1 cellular context compared by ENCODE assay signal in the genomic region with DNA sequence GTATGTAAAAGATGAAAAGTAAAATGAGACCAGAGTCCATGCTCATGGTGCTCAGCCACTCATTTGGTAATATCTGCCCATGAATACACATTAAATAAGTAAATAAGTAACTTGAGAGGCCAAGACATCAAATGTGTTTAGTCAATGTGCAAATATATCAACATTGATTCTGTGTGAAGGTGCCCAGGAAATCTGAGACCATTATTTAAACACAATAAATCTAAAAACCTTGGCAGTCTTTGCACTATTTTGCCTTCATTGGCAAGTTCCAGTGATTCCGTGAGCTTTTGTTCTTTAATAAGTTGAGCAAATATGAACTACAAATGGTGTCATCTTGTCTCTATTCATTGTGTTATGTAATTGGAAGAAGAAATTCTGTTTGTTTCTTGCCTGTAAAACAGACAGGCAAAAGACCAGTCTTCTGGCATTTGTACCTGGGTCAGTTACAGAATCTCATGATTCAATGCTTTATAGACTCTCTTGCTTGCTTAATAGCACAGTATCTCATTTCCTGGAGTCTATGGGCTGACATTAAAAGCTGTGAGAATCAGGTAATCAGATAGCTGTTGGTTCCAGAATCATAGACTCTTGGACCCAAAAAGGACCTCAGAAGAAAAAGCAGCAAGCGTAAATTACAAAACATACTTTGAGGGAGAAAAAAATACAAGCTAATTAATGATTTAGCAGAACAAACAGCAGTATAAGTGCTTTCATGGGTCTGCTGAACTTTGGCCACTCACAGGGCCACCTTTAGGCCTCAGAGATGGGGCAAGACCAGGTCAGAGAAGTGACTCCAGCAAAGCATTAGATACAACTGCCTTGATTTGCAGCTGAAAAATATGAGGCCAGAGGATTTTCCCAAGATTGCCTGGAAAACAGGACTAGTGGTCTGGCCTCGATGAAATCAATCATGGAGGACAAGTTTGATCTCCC.
TF ChIP-seq lines count a peak whose summit lies in the region.

No MANE protein-coding gene starts in this region.

TF ChIP-seq in A549, 52 proteins besides CTCF, POLR2A, EP300 and RAD21:
- TF ChIP-seq ZFP36 (IDR thresholded peaks at IDR 0.05; ENCODE audit: borderline replicate concordance, partially characterized antibody): no peak
- no peak for TF ChIP-seq KDM5A (IDR thresholded peaks at IDR 0.05)
- TF ChIP-seq JUN (IDR thresholded peaks at IDR 0.05): peak; percentile 51 to 70; a peak in 3 of 5 replicates
- TF ChIP-seq, protein P1, sequence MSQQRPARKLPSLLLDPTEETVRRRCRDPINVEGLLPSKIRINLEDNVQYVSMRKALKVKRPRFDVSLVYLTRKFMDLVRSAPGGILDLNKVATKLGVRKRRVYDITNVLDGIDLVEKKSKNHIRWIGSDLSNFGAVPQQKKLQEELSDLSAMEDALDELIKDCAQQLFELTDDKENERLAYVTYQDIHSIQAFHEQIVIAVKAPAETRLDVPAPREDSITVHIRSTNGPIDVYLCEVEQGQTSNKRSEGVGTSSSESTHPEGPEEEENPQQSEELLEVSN (IDR thresholded peaks at IDR 0.05; ENCODE audit: borderline replicate concordance, low read depth): no peak
- TF ChIP-seq ZSCAN20 (CRISPR knock-in tag; IDR thresholded peaks at IDR 0.05): no peak
- TF ChIP-seq JUNB (IDR thresholded peaks at IDR 0.05): peak; percentile 39; the same call in 1 of the 2 replicates
- TF ChIP-seq KDM1A (IDR thresholded peaks at IDR 0.05; ENCODE audit: low read depth): no peak
- TF ChIP-seq HOXB13 (CRISPR knock-in tag; IDR thresholded peaks at IDR 0.05; ENCODE audit: low read depth): peak; percentile 58; the same call in 1 of the 2 replicates
- TF ChIP-seq TFCP2L1 (CRISPR knock-in tag; IDR thresholded peaks at IDR 0.05): no peak
- TF ChIP-seq RFX5 (IDR thresholded peaks at IDR 0.05): no peak
- TF ChIP-seq CBX8 (IDR thresholded peaks at IDR 0.05): no peak
- TF ChIP-seq, protein P2, sequence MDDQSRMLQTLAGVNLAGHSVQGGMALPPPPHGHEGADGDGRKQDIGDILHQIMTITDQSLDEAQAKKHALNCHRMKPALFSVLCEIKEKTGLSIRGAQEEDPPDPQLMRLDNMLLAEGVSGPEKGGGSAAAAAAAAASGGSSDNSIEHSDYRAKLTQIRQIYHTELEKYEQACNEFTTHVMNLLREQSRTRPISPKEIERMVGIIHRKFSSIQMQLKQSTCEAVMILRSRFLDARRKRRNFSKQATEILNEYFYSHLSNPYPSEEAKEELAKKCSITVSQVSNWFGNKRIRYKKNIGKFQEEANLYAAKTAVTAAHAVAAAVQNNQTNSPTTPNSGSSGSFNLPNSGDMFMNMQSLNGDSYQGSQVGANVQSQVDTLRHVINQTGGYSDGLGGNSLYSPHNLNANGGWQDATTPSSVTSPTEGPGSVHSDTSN (IDR thresholded peaks at IDR 0.05): no peak
- no peak for TF ChIP-seq ZC3H11A (IDR thresholded peaks at IDR 0.05)
- TF ChIP-seq, protein P3, sequence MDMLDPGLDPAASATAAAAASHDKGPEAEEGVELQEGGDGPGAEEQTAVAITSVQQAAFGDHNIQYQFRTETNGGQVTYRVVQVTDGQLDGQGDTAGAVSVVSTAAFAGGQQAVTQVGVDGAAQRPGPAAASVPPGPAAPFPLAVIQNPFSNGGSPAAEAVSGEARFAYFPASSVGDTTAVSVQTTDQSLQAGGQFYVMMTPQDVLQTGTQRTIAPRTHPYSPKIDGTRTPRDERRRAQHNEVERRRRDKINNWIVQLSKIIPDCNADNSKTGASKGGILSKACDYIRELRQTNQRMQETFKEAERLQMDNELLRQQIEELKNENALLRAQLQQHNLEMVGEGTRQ (IDR thresholded peaks at IDR 0.05): no peak
- TF ChIP-seq, protein P4, sequence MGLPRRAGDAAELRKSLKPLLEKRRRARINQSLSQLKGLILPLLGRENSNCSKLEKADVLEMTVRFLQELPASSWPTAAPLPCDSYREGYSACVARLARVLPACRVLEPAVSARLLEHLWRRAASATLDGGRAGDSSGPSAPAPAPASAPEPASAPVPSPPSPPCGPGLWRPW (IDR thresholded peaks at IDR 0.05): no peak
- TF ChIP-seq SMC3 (IDR thresholded peaks at IDR 0.05): no peak
- TF ChIP-seq, protein P5, sequence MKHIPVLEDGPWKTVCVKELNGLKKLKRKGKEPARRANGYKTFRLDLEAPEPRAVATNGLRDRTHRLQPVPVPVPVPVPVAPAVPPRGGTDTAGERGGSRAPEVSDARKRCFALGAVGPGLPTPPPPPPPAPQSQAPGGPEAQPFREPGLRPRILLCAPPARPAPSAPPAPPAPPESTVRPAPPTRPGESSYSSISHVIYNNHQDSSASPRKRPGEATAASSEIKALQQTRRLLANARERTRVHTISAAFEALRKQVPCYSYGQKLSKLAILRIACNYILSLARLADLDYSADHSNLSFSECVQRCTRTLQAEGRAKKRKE (CRISPR knock-in tag; IDR thresholded peaks at IDR 0.05; ENCODE audit: low read depth): no peak
- TF ChIP-seq CHD2 (IDR thresholded peaks at IDR 0.05; ENCODE audit: low read length, partially characterized antibody): no peak
- no peak for TF ChIP-seq EHMT2 (IDR thresholded peaks at IDR 0.05; ENCODE audit: low read depth)
- TF ChIP-seq TP53 (CRISPR knock-in tag; IDR thresholded peaks at IDR 0.05): no peak
- TF ChIP-seq NFE2L2 (conservative IDR thresholded peaks at IDR 0.05; ENCODE audit: low read length): no peak
- TF ChIP-seq, protein P6, sequence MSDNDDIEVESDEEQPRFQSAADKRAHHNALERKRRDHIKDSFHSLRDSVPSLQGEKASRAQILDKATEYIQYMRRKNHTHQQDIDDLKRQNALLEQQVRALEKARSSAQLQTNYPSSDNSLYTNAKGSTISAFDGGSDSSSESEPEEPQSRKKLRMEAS (IDR thresholded peaks at IDR 0.05): no peak
- TF ChIP-seq EHF (CRISPR knock-in tag; IDR thresholded peaks at IDR 0.05): no peak
- no peak for TF ChIP-seq RNF2 (IDR thresholded peaks at IDR 0.05; ENCODE audit: borderline replicate concordance, low read depth)
- TF ChIP-seq MAZ (IDR thresholded peaks at IDR 0.05; ENCODE audit: borderline replicate concordance, low read depth, low read length): no peak
- TF ChIP-seq RARB (CRISPR knock-in tag; IDR thresholded peaks at IDR 0.05): no peak
- no peak for TF ChIP-seq CBX2 (IDR thresholded peaks at IDR 0.05; ENCODE audit: borderline replicate concordance, low read depth)
- TF ChIP-seq NPAS2 (CRISPR knock-in tag; IDR thresholded peaks at IDR 0.05; ENCODE audit: borderline replicate concordance): no peak
- no peak for TF ChIP-seq MYC (IDR thresholded peaks at IDR 0.05; ENCODE audit: borderline replicate concordance, low read length)
- TF ChIP-seq PHF8 (IDR thresholded peaks at IDR 0.05; ENCODE audit: borderline replicate concordance, low read depth): no peak
- TF ChIP-seq, protein P7, sequence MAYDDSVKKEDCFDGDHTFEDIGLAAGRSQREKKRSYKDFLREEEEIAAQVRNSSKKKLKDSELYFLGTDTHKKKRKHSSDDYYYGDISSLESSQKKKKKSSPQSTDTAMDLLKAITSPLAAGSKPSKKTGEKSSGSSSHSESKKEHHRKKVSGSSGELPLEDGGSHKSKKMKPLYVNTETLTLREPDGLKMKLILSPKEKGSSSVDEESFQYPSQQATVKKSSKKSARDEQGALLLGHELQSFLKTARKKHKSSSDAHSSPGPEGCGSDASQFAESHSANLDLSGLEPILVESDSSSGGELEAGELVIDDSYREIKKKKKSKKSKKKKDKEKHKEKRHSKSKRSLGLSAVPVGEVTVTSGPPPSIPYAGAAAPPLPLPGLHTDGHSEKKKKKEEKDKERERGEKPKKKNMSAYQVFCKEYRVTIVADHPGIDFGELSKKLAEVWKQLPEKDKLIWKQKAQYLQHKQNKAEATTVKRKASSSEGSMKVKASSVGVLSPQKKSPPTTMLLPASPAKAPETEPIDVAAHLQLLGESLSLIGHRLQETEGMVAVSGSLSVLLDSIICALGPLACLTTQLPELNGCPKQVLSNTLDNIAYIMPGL (CRISPR knock-in tag; IDR thresholded peaks at IDR 0.05; ENCODE audit: borderline replicate concordance): no peak
- no peak for TF ChIP-seq FOSB (CRISPR knock-in tag; IDR thresholded peaks at IDR 0.05)
- TF ChIP-seq CEBPB (IDR thresholded peaks at IDR 0.05): 0 out of 4 replicates have a peak, but pooled peaks have one; percentile 40 to 42
- TF ChIP-seq NR3C1 (IDR thresholded peaks at IDR 0.05): no peak
- no peak for TF ChIP-seq SREBF2 (IDR thresholded peaks at IDR 0.05)
- TF ChIP-seq HEYL (CRISPR knock-in tag; IDR thresholded peaks at IDR 0.05): peak; percentile 43; the same call in 1 of the 2 replicates
- TF ChIP-seq HDAC2 (IDR thresholded peaks at IDR 0.05): no peak
- no peak for TF ChIP-seq ESRRA (IDR thresholded peaks at IDR 0.05; ENCODE audit: borderline replicate concordance, low read length)
- TF ChIP-seq, protein P8, sequence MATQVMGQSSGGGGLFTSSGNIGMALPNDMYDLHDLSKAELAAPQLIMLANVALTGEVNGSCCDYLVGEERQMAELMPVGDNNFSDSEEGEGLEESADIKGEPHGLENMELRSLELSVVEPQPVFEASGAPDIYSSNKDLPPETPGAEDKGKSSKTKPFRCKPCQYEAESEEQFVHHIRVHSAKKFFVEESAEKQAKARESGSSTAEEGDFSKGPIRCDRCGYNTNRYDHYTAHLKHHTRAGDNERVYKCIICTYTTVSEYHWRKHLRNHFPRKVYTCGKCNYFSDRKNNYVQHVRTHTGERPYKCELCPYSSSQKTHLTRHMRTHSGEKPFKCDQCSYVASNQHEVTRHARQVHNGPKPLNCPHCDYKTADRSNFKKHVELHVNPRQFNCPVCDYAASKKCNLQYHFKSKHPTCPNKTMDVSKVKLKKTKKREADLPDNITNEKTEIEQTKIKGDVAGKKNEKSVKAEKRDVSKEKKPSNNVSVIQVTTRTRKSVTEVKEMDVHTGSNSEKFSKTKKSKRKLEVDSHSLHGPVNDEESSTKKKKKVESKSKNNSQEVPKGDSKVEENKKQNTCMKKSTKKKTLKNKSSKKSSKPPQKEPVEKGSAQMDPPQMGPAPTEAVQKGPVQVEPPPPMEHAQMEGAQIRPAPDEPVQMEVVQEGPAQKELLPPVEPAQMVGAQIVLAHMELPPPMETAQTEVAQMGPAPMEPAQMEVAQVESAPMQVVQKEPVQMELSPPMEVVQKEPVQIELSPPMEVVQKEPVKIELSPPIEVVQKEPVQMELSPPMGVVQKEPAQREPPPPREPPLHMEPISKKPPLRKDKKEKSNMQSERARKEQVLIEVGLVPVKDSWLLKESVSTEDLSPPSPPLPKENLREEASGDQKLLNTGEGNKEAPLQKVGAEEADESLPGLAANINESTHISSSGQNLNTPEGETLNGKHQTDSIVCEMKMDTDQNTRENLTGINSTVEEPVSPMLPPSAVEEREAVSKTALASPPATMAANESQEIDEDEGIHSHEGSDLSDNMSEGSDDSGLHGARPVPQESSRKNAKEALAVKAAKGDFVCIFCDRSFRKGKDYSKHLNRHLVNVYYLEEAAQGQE (IDR thresholded peaks at IDR 0.05): no peak
- TF ChIP-seq ZNF302 (CRISPR knock-in tag; IDR thresholded peaks at IDR 0.05): no peak
- TF ChIP-seq, protein P9, sequence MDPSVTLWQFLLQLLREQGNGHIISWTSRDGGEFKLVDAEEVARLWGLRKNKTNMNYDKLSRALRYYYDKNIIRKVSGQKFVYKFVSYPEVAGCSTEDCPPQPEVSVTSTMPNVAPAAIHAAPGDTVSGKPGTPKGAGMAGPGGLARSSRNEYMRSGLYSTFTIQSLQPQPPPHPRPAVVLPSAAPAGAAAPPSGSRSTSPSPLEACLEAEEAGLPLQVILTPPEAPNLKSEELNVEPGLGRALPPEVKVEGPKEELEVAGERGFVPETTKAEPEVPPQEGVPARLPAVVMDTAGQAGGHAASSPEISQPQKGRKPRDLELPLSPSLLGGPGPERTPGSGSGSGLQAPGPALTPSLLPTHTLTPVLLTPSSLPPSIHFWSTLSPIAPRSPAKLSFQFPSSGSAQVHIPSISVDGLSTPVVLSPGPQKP (IDR thresholded peaks at IDR 0.05; ENCODE audit: low read depth, low read length): no peak
- no peak for TF ChIP-seq MAFK (IDR thresholded peaks at IDR 0.05; ENCODE audit: partially characterized antibody)
- no peak for TF ChIP-seq BHLHE40 (IDR thresholded peaks at IDR 0.05; ENCODE audit: low read depth, low read length)
- TF ChIP-seq, protein P10, sequence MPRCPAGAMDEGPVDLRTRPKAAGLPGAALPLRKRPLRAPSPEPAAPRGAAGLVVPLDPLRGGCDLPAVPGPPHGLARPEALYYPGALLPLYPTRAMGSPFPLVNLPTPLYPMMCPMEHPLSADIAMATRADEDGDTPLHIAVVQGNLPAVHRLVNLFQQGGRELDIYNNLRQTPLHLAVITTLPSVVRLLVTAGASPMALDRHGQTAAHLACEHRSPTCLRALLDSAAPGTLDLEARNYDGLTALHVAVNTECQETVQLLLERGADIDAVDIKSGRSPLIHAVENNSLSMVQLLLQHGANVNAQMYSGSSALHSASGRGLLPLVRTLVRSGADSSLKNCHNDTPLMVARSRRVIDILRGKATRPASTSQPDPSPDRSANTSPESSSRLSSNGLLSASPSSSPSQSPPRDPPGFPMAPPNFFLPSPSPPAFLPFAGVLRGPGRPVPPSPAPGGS (IDR thresholded peaks at IDR 0.05): 0 out of 3 replicates have a peak, but pooled peaks have one; percentile 42
- no peak for TF ChIP-seq HOXB5 (CRISPR knock-in tag; IDR thresholded peaks at IDR 0.05)
- peak; percentile 73 for TF ChIP-seq GATA3 (IDR thresholded peaks at IDR 0.05; ENCODE audit: borderline replicate concordance)
- TF ChIP-seq FOSL2 (IDR thresholded peaks at IDR 0.05): no peak
- TF ChIP-seq FOSL2 (CRISPR knock-in tag; IDR thresholded peaks at IDR 0.05): peak; percentile 52
- TF ChIP-seq RCOR1 (IDR thresholded peaks at IDR 0.05; ENCODE audit: low read depth, low read length): no peak
- TF ChIP-seq FOXS1 (CRISPR knock-in tag; IDR thresholded peaks at IDR 0.05): no peak
- no peak for TF ChIP-seq HOXA7 (CRISPR knock-in tag; IDR thresholded peaks at IDR 0.05)
- no peak for TF ChIP-seq POLR2AphosphoS2 (conservative IDR thresholded peaks at IDR 0.05; ENCODE audit: low read length)
- no peak for TF ChIP-seq CHD4 (IDR thresholded peaks at IDR 0.05; ENCODE audit: borderline replicate concordance)
